Comparison of ENCODE assay signal across 20 cellular contexts in genomic region chr6:136171207-136171606, GRCh38.
"Had no signal": no experiment of that assay in that cellular context is flagged by ENCODE, and none has a peak within 500 bp of the region (broad histone marks: within the 10 kb centered on the region; RNA-seq: fewer than 3 reads in every experiment).

No MANE protein-coding gene starts in this region.

- H3K36me3 ChIP-seq: SJSA1 had no signal

- H3K4me1 ChIP-seq: SJSA1 had no signal

- H3K27me3 ChIP-seq: SJSA1 had no signal

- DNase-seq: KBM-7, MV-4-11, NCI-H1048, NCI-H1105, NCI-H1436 treated with DMSO at 0.1 percent for 48 hours, NCI-H1694 treated with DMSO at 0.1 percent for 48 hours, NCI-H1930, NCI-H2081, NCI-H2107, NCI-H2171 treated with DMSO at 0.1 percent for 48 hours, NCI-H345, NCI-H446 treated with DMSO at 0.1 percent for 48 hours, NCI-H510A treated with DMSO at 0.1 percent for 48 hours, NCI-H526, Right ventricle myocardium superior, RPMI8226, SIG-M5 had no signal

- H3K27ac ChIP-seq: HL-60, SJSA1, SK-N-MC had no signal

- H3K4me3 ChIP-seq: SJSA1, SK-N-MC had no signal

- H3K9me3 ChIP-seq: SJSA1 had no signal
